19 cellular contexts compared by ENCODE assay signal in the genomic region with DNA sequence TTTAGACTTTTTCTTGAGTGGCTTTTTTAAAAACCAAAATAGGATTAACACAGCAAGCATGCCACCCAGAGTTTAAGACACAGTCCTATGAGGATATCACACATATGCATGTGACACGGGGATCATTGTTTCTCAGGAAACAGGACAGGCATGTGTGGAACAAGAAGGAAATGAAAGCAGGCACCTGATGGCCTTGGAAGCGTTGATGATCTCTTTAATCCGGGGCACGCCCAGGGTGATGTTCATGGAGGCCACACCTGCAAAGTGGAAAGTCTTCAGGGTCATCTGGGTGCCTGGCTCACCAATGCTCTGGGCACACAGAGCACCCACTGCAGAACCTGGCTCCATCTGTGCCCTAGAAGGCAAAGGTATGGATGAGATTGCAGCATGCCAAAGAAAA. TPM values are rescaled to one million over a fixed set of nuclear protein-coding genes. Genes with fewer than 3 reads are reported as not detected.
"Had no signal": no experiment of that assay in that cellular context is flagged by ENCODE, and none has a peak within 500 bp of the region (broad histone marks: within the 10 kb centered on the region; RNA-seq: fewer than 3 reads in every experiment).

No MANE protein-coding gene starts in this region.

- H3K27me3 ChIP-seq: dorsolateral prefrontal cortex, gastroesophageal sphincter, left lung, neutrophil, suprapubic skin, tibial artery, upper lobe of right lung had no signal

- H3K4me3 ChIP-seq: dorsolateral prefrontal cortex, gastroesophageal sphincter, left lung, lower lobe of right lung, suprapubic skin, tibial artery, upper lobe of right lung had no signal

- H3K27ac ChIP-seq: gastroesophageal sphincter, left lung, lower lobe of right lung, neutrophil, suprapubic skin, tibial artery, upper lobe of right lung had no signal

- H3K9me3 ChIP-seq: gastroesophageal sphincter, left lung, lower lobe of right lung, neutrophil, suprapubic skin, tibial artery, upper lobe of right lung had no signal

- DNase-seq: cortex of kidney; dorsolateral prefrontal cortex; effector CD8-positive, alpha-beta T cell; glutamatergic neuron; islet precursor cell; left lung; lower lobe of right lung; mesendoderm; naive thymus-derived CD4-positive, alpha-beta T cell; nephron progenitor cell; stimulated activated CD4-positive, alpha-beta T cell treated with anti-CD3 and anti-CD28 coated beads, Interleukin-12 subunit alpha, Interleukin-12 subunit beta, amount 100 ng/mL, for 4 hours; stimulated activated naive CD4-positive, alpha-beta T cell treated with Interleukin-2 at 50 U/mL for 16 hours; upper lobe of right lung had no signal

- H3K4me3 Mint-ChIP-seq: central memory CD8-positive, alpha-beta T cell; naive thymus-derived CD4-positive, alpha-beta T cell; nephron progenitor cell had no signal

- H3K4me1 Mint-ChIP-seq: central memory CD8-positive, alpha-beta T cell; naive thymus-derived CD4-positive, alpha-beta T cell; nephron progenitor cell had no signal

- H3K27me3 Mint-ChIP-seq: central memory CD8-positive, alpha-beta T cell; naive thymus-derived CD4-positive, alpha-beta T cell had no signal

- H3K4me1 ChIP-seq: gastroesophageal sphincter, lower lobe of right lung, suprapubic skin, upper lobe of right lung had no signal

- ATAC-seq: gastroesophageal sphincter; left lung; lower lobe of right lung; naive thymus-derived CD4-positive, alpha-beta T cell; sciatic nerve; upper lobe of right lung had no signal

- H3K9me3 Mint-ChIP-seq: central memory CD8-positive, alpha-beta T cell; naive thymus-derived CD4-positive, alpha-beta T cell; nephron progenitor cell had no signal

RNA-seq across cellular contexts. Expression of gene DLG5, which starts 58.4 kb away (rescaled TPM):
- polyA plus RNA-seq: naive thymus-derived CD4-positive, alpha-beta T cell had no signal
